In genomic region chr2:75547345-75548035, GRCh38 we compare ENCODE assay signal across 1 cellular context.
TF ChIP-seq lines count a peak whose summit lies in the region.

No MANE protein-coding gene starts in this region.

TF ChIP-seq in HepG2, 621 proteins besides CTCF, POLR2A, EP300 and RAD21 (continued from another document):
- TF ChIP-seq ZNF609 (CRISPR knock-in tag; IDR thresholded peaks at IDR 0.05; ENCODE audit: borderline replicate concordance) = no peak
TF ChIP-seq in HepG2: peak in this region for 8.
